In genomic region chr2:23762141-23762540, GRCh38 we compare ENCODE assay signal across 15 cellular contexts.
DNase-seq lines count a peak whose midpoint lies in the region; ATAC-seq and TF ChIP-seq lines count a peak whose summit lies in the region.
"Had no signal": no experiment of that assay in that cellular context is flagged by ENCODE, and none has a peak within 500 bp of the region (broad histone marks: within the 10 kb centered on the region; RNA-seq: fewer than 3 reads in every experiment).

No MANE protein-coding gene starts in this region.

- peaks cover 12% of the 10 kb centered on the region for H3K36me3 ChIP-seq in SK-N-MC (ENCODE audit: insufficient read depth, low read length)
- peaks cover 2% of the 10 kb centered on the region for H3K36me3 ChIP-seq in osteoblast (ENCODE audit: insufficient read depth, low read length)

- peak overlapping the region; percentile 39; the same call in 1 of the 2 replicates for H3K27ac ChIP-seq in SK-N-MC
- H3K27ac ChIP-seq in osteoblast (ENCODE audit: low read depth, low read length), result no peak overlapping the region
- H3K27ac ChIP-seq: C4-2B had no signal

- no peaks in the 10 kb centered on the region for H3K9me3 Mint-ChIP-seq in natural killer cell
- H3K9me3 Mint-ChIP-seq in natural killer cell treated with Interleukin-12 subunit alpha and Interleukin-12 subunit beta and Interleukin-15 and Interleukin-18, amount 100 ng/mL, for 72 hours, result no peaks in the 10 kb centered on the region
- H3K9me3 Mint-ChIP-seq in central memory CD8-positive, alpha-beta T cell, result no peaks in the 10 kb centered on the region
- no peaks in the 10 kb centered on the region for H3K9me3 Mint-ChIP-seq in stimulated activated effector memory CD8-positive, alpha-beta T cell treated with anti-CD3 and anti-CD28 coated beads, Interleukin-12 subunit alpha, Interleukin-12 subunit beta, amount 100 ng/mL, for 72 hours
- no peaks in the 10 kb centered on the region for H3K9me3 Mint-ChIP-seq in type B pancreatic cell
- H3K9me3 Mint-ChIP-seq: CD8-positive, alpha-beta memory T cell had no signal

- H3K36me3 Mint-ChIP-seq in natural killer cell (peaks cover 12% of the 10 kb centered on the region), type B pancreatic cell (peaks cover 27% of the 10 kb centered on the region)
- peaks cover 11% of the 10 kb centered on the region for H3K36me3 Mint-ChIP-seq in natural killer cell treated with Interleukin-12 subunit alpha and Interleukin-12 subunit beta and Interleukin-15 and Interleukin-18, amount 100 ng/mL, for 72 hours
- peaks cover 28% of the 10 kb centered on the region for H3K36me3 Mint-ChIP-seq in central memory CD8-positive, alpha-beta T cell (ENCODE audit: insufficient read depth)
- H3K36me3 Mint-ChIP-seq in stimulated activated effector memory CD8-positive, alpha-beta T cell treated with anti-CD3 and anti-CD28 coated beads, Interleukin-12 subunit alpha, Interleukin-12 subunit beta, amount 100 ng/mL, for 72 hours, result peaks cover 42% of the 10 kb centered on the region

- TF ChIP-seq CTCF in natural killer cell (IDR thresholded peaks at IDR 0.05), result no peak
- no peak for TF ChIP-seq CTCF in osteoblast (IDR thresholded peaks at IDR 0.05; ENCODE audit: extremely low read depth, low read depth, low read length)
- no peak for TF ChIP-seq CTCF in type B pancreatic cell (conservative IDR thresholded peaks at IDR 0.05)

- no peak overlapping the region for H3K4me2 ChIP-seq in osteoblast (ENCODE audit: insufficient read depth, low read length)

- H2AFZ ChIP-seq in osteoblast (ENCODE audit: low read length), result no peak overlapping the region

- ATAC-seq in natural killer cell, result no peak
- no peak for ATAC-seq in natural killer cell treated with Interleukin-12 subunit alpha and Interleukin-12 subunit beta and Interleukin-15 and Interleukin-18, amount 100 ng/mL, for 72 hours
- no peak for ATAC-seq in central memory CD8-positive, alpha-beta T cell (replicated peaks; ENCODE audit: extremely low read depth, poor library complexity, severe bottlenecking)
- ATAC-seq in stimulated activated effector memory CD8-positive, alpha-beta T cell treated with anti-CD3 and anti-CD28 coated beads, Interleukin-12 subunit alpha, Interleukin-12 subunit beta, amount 100 ng/mL, for 72 hours, result no peak

- no peaks in the 10 kb centered on the region for H4K20me1 ChIP-seq in osteoblast (ENCODE audit: insufficient read depth, low read length)

- H3K79me2 ChIP-seq in osteoblast (ENCODE audit: insufficient read depth, low read length), result no peaks in the 10 kb centered on the region

- H3K4me3 ChIP-seq in SK-N-MC, result no peak overlapping the region
- H3K4me3 ChIP-seq in osteoblast (ENCODE audit: insufficient read depth, low read length), result no peak overlapping the region

- H3K27me3 Mint-ChIP-seq in natural killer cell (ENCODE audit: low read depth in 2 of 2) (no peaks in the 10 kb centered on the region), type B pancreatic cell (no peaks in the 10 kb centered on the region)
- H3K27me3 Mint-ChIP-seq in natural killer cell treated with Interleukin-12 subunit alpha and Interleukin-12 subunit beta and Interleukin-15 and Interleukin-18, amount 100 ng/mL, for 72 hours, result no peaks in the 10 kb centered on the region
- no peaks in the 10 kb centered on the region for H3K27me3 Mint-ChIP-seq in central memory CD8-positive, alpha-beta T cell
- H3K27me3 Mint-ChIP-seq: CD8-positive, alpha-beta memory T cell had no signal

- peaks cover 14% of the 10 kb centered on the region for H3K4me1 ChIP-seq in osteoblast (ENCODE audit: insufficient read depth, low read length)
- H3K4me1 ChIP-seq: BE2C had no signal

- no peaks in the 10 kb centered on the region for H3K9me3 ChIP-seq in SK-N-MC (ENCODE audit: low read depth, low read length)
- no peaks in the 10 kb centered on the region for H3K9me3 ChIP-seq in osteoblast (ENCODE audit: low read depth, low read length)
- H3K9me3 ChIP-seq: BE2C, Caco-2 had no signal

- intact Hi-C loops in natural killer cell (cut with micrococcal nuclease), result no loop called here

- DNase-seq in natural killer cell, result no peak
- no peak for DNase-seq in natural killer cell treated with Interleukin-12 subunit alpha and Interleukin-12 subunit beta and Interleukin-15 and Interleukin-18, amount 100 ng/mL, for 72 hours (ENCODE audit: low spot score)
- DNase-seq in SK-N-MC (ENCODE audit: low read depth, low spot score), result no peak
- no peak for DNase-seq in central memory CD8-positive, alpha-beta T cell (ENCODE audit: low spot score in 2 of 2)
- DNase-seq in stimulated activated effector memory CD8-positive, alpha-beta T cell treated with anti-CD3 and anti-CD28 coated beads, Interleukin-12 subunit alpha, Interleukin-12 subunit beta, amount 100 ng/mL, for 72 hours (ENCODE audit: low spot score in 2 of 2), result no peak
- DNase-seq in osteoblast (ENCODE audit: insufficient read length, low spot score, missing footprints), result no peak
- DNase-seq in T-helper 1 cell, result no peak
- no peak for DNase-seq in type B pancreatic cell (ENCODE audit: extremely low spot score, unreplicated experiment)
- DNase-seq: BE2C; Caco-2; CD8-positive, alpha-beta memory T cell; DMS53; GF-D8; IMR-90 had no signal

- peak overlapping the region; percentile 32 for H3K9ac ChIP-seq in SK-N-MC (ENCODE audit: insufficient read length)

- H3K4me3 Mint-ChIP-seq in natural killer cell (no peak overlapping the region), type B pancreatic cell (no peak overlapping the region)
- H3K4me3 Mint-ChIP-seq in natural killer cell treated with Interleukin-12 subunit alpha and Interleukin-12 subunit beta and Interleukin-15 and Interleukin-18, amount 100 ng/mL, for 72 hours, result no peak overlapping the region
- no peak overlapping the region for H3K4me3 Mint-ChIP-seq in central memory CD8-positive, alpha-beta T cell
- H3K4me3 Mint-ChIP-seq in stimulated activated effector memory CD8-positive, alpha-beta T cell treated with anti-CD3 and anti-CD28 coated beads, Interleukin-12 subunit alpha, Interleukin-12 subunit beta, amount 100 ng/mL, for 72 hours, result no peak overlapping the region
- H3K4me3 Mint-ChIP-seq: CD8-positive, alpha-beta memory T cell had no signal

- H3K4me1 Mint-ChIP-seq in natural killer cell (peaks cover 13 to 25% of the 10 kb centered on the region in 2 donors), type B pancreatic cell (ENCODE audit: unreplicated experiment) (peaks cover 15% of the 10 kb centered on the region)
- H3K4me1 Mint-ChIP-seq in natural killer cell treated with Interleukin-12 subunit alpha and Interleukin-12 subunit beta and Interleukin-15 and Interleukin-18, amount 100 ng/mL, for 72 hours (ENCODE audit: low read depth in 2 of 2), result peaks cover 8 to 9% of the 10 kb centered on the region in 2 donors
- peaks cover 6% of the 10 kb centered on the region for H3K4me1 Mint-ChIP-seq in central memory CD8-positive, alpha-beta T cell
- H3K4me1 Mint-ChIP-seq in stimulated activated effector memory CD8-positive, alpha-beta T cell treated with anti-CD3 and anti-CD28 coated beads, Interleukin-12 subunit alpha, Interleukin-12 subunit beta, amount 100 ng/mL, for 72 hours, result peaks cover 5% of the 10 kb centered on the region

- H3K27me3 ChIP-seq in osteoblast (ENCODE audit: insufficient read depth, low read length), result no peaks in the 10 kb centered on the region
- H3K27me3 ChIP-seq: BE2C had no signal

- peak overlapping the region; percentile 57 to 72 for H3K27ac Mint-ChIP-seq in natural killer cell
- peak overlapping the region in 1 of 2 donors; percentile 24 for H3K27ac Mint-ChIP-seq in natural killer cell treated with Interleukin-12 subunit alpha and Interleukin-12 subunit beta and Interleukin-15 and Interleukin-18, amount 100 ng/mL, for 72 hours
- H3K27ac Mint-ChIP-seq in central memory CD8-positive, alpha-beta T cell (ENCODE audit: low read depth), result peak overlapping the region; percentile 54
- H3K27ac Mint-ChIP-seq in stimulated activated effector memory CD8-positive, alpha-beta T cell treated with anti-CD3 and anti-CD28 coated beads, Interleukin-12 subunit alpha, Interleukin-12 subunit beta, amount 100 ng/mL, for 72 hours, result peak overlapping the region; percentile 48
- H3K27ac Mint-ChIP-seq in type B pancreatic cell, result no peak overlapping the region
